In the genomic region with DNA sequence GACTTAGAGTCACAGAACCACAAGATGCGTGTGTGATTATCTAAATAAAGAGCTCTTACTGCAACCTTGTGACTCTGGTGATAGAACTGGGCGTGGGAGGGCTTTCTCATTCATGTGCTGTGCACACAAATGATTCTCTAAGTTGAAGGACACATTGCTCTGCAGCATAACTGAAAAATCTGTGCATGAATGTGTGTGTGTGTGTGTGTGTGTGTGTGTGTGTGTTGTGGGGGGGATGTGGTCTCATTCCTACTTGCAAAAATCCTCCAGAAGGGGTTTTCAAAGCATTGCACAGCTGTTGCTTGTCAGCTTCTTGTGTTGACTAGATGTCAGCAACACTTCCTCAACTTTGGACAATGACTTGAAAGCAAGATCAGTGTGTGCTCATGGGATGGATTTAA, we compare ENCODE assay signal across 12 cellular contexts. TPM values are rescaled to one million over a fixed set of nuclear protein-coding genes. Genes with fewer than 3 reads are reported as not detected.
DNase-seq lines count a peak whose midpoint lies in the region; TF ChIP-seq lines count a peak whose summit lies in the region.
"Had no signal": no experiment of that assay in that cellular context is flagged by ENCODE, and none has a peak within 500 bp of the region (broad histone marks: within the 10 kb centered on the region; RNA-seq: fewer than 3 reads in every experiment).

No MANE protein-coding gene starts in this region.

- CTCF ChIA-PET in CD8-positive, alpha-beta memory T cell (lab: Charles Lee): no interaction called here
- CTCF ChIA-PET in activated CD4-positive, alpha-beta memory T cell treated with anti-CD3 and anti-CD28 coated beads, Interleukin-2, amount 10 ng/mL, durations not matched to agents 7 days and 5 days (lab: Charles Lee): no interaction called here

- POLR2A ChIA-PET in CD8-positive, alpha-beta memory T cell (lab: Charles Lee): interaction anchor here (0.6 kb wide), 1 partner anchor 22 kb away, joined by 3 read pairs; no protein-coding TSS in a partner anchor
- POLR2A ChIA-PET in activated CD4-positive, alpha-beta memory T cell treated with anti-CD3 and anti-CD28 coated beads, Interleukin-2, amount 10 ng/mL, durations not matched to agents 7 days and 5 days (lab: Charles Lee): no interaction called here

- H3K9me3 ChIP-seq in BE2C: no peaks in the 10 kb centered on the region
- H3K9me3 ChIP-seq in CD8-positive, alpha-beta memory T cell (ENCODE audit: low read length): no peaks in the 10 kb centered on the region

- H3K4me3 Mint-ChIP-seq in CD8-positive, alpha-beta memory T cell: no peak overlapping the region
- no peak overlapping the region for H3K4me3 Mint-ChIP-seq in activated CD4-positive, alpha-beta memory T cell treated with anti-CD3 and anti-CD28 coated beads, Interleukin-2, amount 10 ng/mL, durations not matched to agents 7 days and 5 days
- H3K4me3 Mint-ChIP-seq: activated naive CD4-positive, alpha-beta T cell treated with anti-CD3 and anti-CD28 coated beads, Interleukin-2, amount 50 U/mL, for 24 hours; CD14-positive monocyte; naive thymus-derived CD4-positive, alpha-beta T cell had no signal

- H3K4me3 ChIP-seq in AG10803 (ENCODE audit: low read length) (no peak overlapping the region), BE2C (ENCODE audit: low read depth, low read length) (no peak overlapping the region)
- H3K4me3 ChIP-seq in CD8-positive, alpha-beta memory T cell (ENCODE audit: low read length): no peak overlapping the region

- no peak overlapping the region for H3K27ac Mint-ChIP-seq in CD8-positive, alpha-beta memory T cell
- H3K27ac Mint-ChIP-seq in activated CD4-positive, alpha-beta memory T cell treated with anti-CD3 and anti-CD28 coated beads, Interleukin-2, amount 10 ng/mL, durations not matched to agents 7 days and 5 days: no peak overlapping the region
- H3K27ac Mint-ChIP-seq: activated naive CD4-positive, alpha-beta T cell treated with anti-CD3 and anti-CD28 coated beads, Interleukin-2, amount 50 U/mL, for 24 hours; CD14-positive monocyte had no signal

- peaks cover 3% of the 10 kb centered on the region; the same call in 1 of the 2 replicates for H3K36me3 ChIP-seq in BE2C
- no peaks in the 10 kb centered on the region for H3K36me3 ChIP-seq in CD8-positive, alpha-beta memory T cell (ENCODE audit: insufficient read depth, low read length)

- H3K27ac ChIP-seq in CD8-positive, alpha-beta memory T cell (ENCODE audit: low read depth, low read length): no peak overlapping the region
- H3K27ac ChIP-seq: HL-60 had no signal

- H3K27me3 Mint-ChIP-seq in CD8-positive, alpha-beta memory T cell: peaks cover 0 to 1% of the 10 kb centered on the region in 2 donors
- H3K27me3 Mint-ChIP-seq in activated CD4-positive, alpha-beta memory T cell treated with anti-CD3 and anti-CD28 coated beads, Interleukin-2, amount 10 ng/mL, durations not matched to agents 7 days and 5 days: no peaks in the 10 kb centered on the region
- H3K27me3 Mint-ChIP-seq: activated naive CD4-positive, alpha-beta T cell treated with anti-CD3 and anti-CD28 coated beads, Interleukin-2, amount 50 U/mL, for 24 hours; naive thymus-derived CD4-positive, alpha-beta T cell had no signal

- H3K4me1 ChIP-seq in BE2C: peaks cover 16% of the 10 kb centered on the region
- peaks cover 15% of the 10 kb centered on the region for H3K4me1 ChIP-seq in CD8-positive, alpha-beta memory T cell (ENCODE audit: insufficient read depth, low read length)

- peaks cover 53 to 92% (median 69%) of the 10 kb centered on the region in 3 donors for H3K4me1 Mint-ChIP-seq in CD8-positive, alpha-beta memory T cell
- peaks cover 42% of the 10 kb centered on the region for H3K4me1 Mint-ChIP-seq in activated CD4-positive, alpha-beta memory T cell treated with anti-CD3 and anti-CD28 coated beads, Interleukin-2, amount 10 ng/mL, durations not matched to agents 7 days and 5 days

- H3K36me3 Mint-ChIP-seq in CD8-positive, alpha-beta memory T cell: peaks cover 0 to 4% (median 3%) of the 10 kb centered on the region in 3 donors
- H3K36me3 Mint-ChIP-seq in activated CD4-positive, alpha-beta memory T cell treated with anti-CD3 and anti-CD28 coated beads, Interleukin-2, amount 10 ng/mL, durations not matched to agents 7 days and 5 days (ENCODE audit: low read depth): peaks cover 5% of the 10 kb centered on the region

- TF ChIP-seq CTCF in AG10803 (conservative IDR thresholded peaks at IDR 0.05; ENCODE audit: low read length) (no peak), GM20000 (IDR thresholded peaks at IDR 0.05; ENCODE audit: extremely low read depth, missing control alignments) (no peak), BE2C (IDR thresholded peaks at IDR 0.05; ENCODE audit: low read depth, low read length) (no peak)

- H3K27me3 ChIP-seq in BE2C: no peaks in the 10 kb centered on the region
- H3K27me3 ChIP-seq in CD8-positive, alpha-beta memory T cell (ENCODE audit: insufficient read depth, low read length, poor library complexity, severe bottlenecking): no peaks in the 10 kb centered on the region

- DNase-seq in AG10803 (ENCODE audit: low read depth): peak; percentile 25
- DNase-seq in GM20000 (ENCODE audit: low spot score): peak; percentile 51
- peak; percentile 46 for DNase-seq in RPMI7951 (ENCODE audit: low read depth)
- peak; percentile 27 for DNase-seq in glomerular visceral epithelial cell (ENCODE audit: extremely low spot score)
- DNase-seq in BE2C: no peak
- DNase-seq in activated CD8-positive, alpha-beta memory T cell treated with anti-CD3 and anti-CD28 coated beads, Interleukin-2, amount 50 U/mL, for 4 hours: no peak
- no peak for DNase-seq in CD8-positive, alpha-beta memory T cell
- DNase-seq in activated CD4-positive, alpha-beta memory T cell treated with anti-CD3 and anti-CD28 coated beads, Interleukin-2, amount 10 ng/mL, durations not matched to agents 7 days and 5 days: no peak
- DNase-seq: naive thymus-derived CD4-positive, alpha-beta T cell had no signal

- H3K9me3 Mint-ChIP-seq in CD8-positive, alpha-beta memory T cell: no peaks in the 10 kb centered on the region
- no peaks in the 10 kb centered on the region for H3K9me3 Mint-ChIP-seq in activated CD4-positive, alpha-beta memory T cell treated with anti-CD3 and anti-CD28 coated beads, Interleukin-2, amount 10 ng/mL, durations not matched to agents 7 days and 5 days
- H3K9me3 Mint-ChIP-seq: activated naive CD4-positive, alpha-beta T cell treated with anti-CD3 and anti-CD28 coated beads, Interleukin-2, amount 50 U/mL, for 24 hours; CD14-positive monocyte; naive thymus-derived CD4-positive, alpha-beta T cell had no signal

RNA-seq across cellular contexts. Expression of a gene that starts 22.4 kb away (rescaled TPM):
- total RNA-seq in RPMI7951 (2014; rRNA removed; shearing (Covaris generic)): 5.8 TPM in 2 replicates
- 8.9 TPM for polyA plus RNA-seq in BE2C (2012; ENCODE audit: insufficient read depth, insufficient read length, low read depth)
- 10 to 100 TPM; 16.7 to 17.8 TPM for total RNA-seq in CD8-positive, alpha-beta memory T cell
- 4.9 TPM for polyA plus RNA-seq in CD8-positive, alpha-beta memory T cell
- total RNA-seq in activated CD4-positive, alpha-beta memory T cell treated with anti-CD3 and anti-CD28 coated beads, Interleukin-2, amount 10 ng/mL, durations not matched to agents 7 days and 5 days: 10 to 100 TPM; 17.1 TPM

Comparison
In these comparisons a context has a peak if more than half of its experiments do, and no peak if none do; other contexts are left out.
1. DNase-seq: peak in AG10803 (single experiment), GM20000 (single experiment), RPMI7951 (single experiment) and glomerular visceral epithelial cell (single experiment); none in BE2C (single experiment), activated CD8-positive, alpha-beta memory T cell treated with anti-CD3 and anti-CD28 coated beads, Interleukin-2, amount 50 U/mL, for 4 hours (single experiment), CD8-positive, alpha-beta memory T cell (0 of 5) and activated CD4-positive, alpha-beta memory T cell treated with anti-CD3 and anti-CD28 coated beads, Interleukin-2, amount 10 ng/mL, durations not matched to agents 7 days and 5 days (single experiment).